Comparison of ENCODE assay signal across 14 cellular contexts in the genomic region with DNA sequence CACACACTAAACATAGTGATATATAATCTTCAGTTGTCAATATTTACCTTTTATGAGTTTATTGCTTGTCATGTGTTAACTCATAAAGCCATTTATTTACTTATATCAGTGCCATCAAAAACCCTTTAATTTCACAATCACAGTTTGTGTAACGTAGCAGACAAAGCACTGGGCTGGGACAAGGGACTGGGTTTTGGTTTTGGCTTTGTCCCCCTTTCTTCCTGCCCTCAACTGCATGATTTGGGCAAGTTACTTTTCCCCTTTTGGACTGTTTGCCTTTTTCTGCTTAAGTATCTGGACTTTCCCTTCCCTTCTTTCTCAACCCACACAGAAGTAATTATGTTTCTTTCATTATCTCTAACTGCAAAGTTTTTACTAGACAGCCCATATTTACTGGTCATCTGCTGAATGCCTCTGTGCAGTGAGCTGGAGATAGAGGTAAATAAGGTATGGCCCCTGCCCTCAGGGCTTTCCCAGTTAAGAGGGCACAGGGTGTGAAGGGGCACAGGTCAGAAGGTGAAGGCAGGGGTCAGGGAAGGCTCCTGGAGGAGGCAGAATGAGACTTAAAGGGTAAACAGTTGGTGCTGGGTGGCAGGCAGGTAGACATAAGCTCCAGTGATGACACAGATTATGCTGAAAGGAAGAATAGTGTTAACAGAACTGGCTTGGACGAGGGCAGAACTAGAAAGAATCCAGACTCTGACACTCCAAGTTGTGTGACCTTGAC. TPM values are rescaled to one million over a fixed set of nuclear protein-coding genes. Genes with fewer than 3 reads are reported as not detected.
DNase-seq lines count a peak whose midpoint lies in the region; ATAC-seq and TF ChIP-seq lines count a peak whose summit lies in the region.
"Had no signal": no experiment of that assay in that cellular context is flagged by ENCODE, and none has a peak within 500 bp of the region (broad histone marks: within the 10 kb centered on the region; RNA-seq: fewer than 3 reads in every experiment).

No MANE protein-coding gene starts in this region.

- in situ Hi-C loops in HAP-1 (cut with MboI; ENCODE audit: low sequenced_read_pairs), result no loop called here

- H3K36me3 Mint-ChIP-seq in nephron progenitor cell (ENCODE audit: low read depth), result no peaks in the 10 kb centered on the region

- 51% methylated on average over 2 of the region's 2 CpGs for WGBS in hepatocyte (ENCODE audit: low lambda C conversion rate, missing lambda C conversion rate)

- no peaks in the 10 kb centered on the region for H3K9me2 ChIP-seq in hepatocyte (replicated peaks; ENCODE audit: insufficient read depth)

- H3K4me1 ChIP-seq in hepatocyte (ENCODE audit: insufficient read depth) (peaks cover 11% of the 10 kb centered on the region), HAP-1 (no peaks in the 10 kb centered on the region)

- H3K27me3 Mint-ChIP-seq in nephron progenitor cell (ENCODE audit: low read depth, poor library complexity), result peaks cover 7% of the 10 kb centered on the region

- peak overlapping the region; percentile 17 for H3K4me2 ChIP-seq in hepatocyte

- ATAC-seq in GM18498 (IDR thresholded peaks at IDR 0.05; ENCODE audit: unreplicated experiment), result peak; percentile 46
- ATAC-seq in GM21360 (IDR thresholded peaks at IDR 0.05; ENCODE audit: unreplicated experiment), result peak; percentile 46
- peak; percentile 46 for ATAC-seq in HG03378 (IDR thresholded peaks at IDR 0.05; ENCODE audit: unreplicated experiment)

- peak; percentile 17 for DNase-seq in hepatocyte (ENCODE audit: low spot score)
- DNase-seq in cortex of kidney (lab: John Stamatoyannopoulos, UW), result no peak
- DNase-seq in nephron progenitor cell, result no peak
- no peak for DNase-seq in CD1c-positive myeloid dendritic cell (ENCODE audit: extremely low spot score)
- DNase-seq in HAP-1 (ENCODE audit: low spot score in 2 of 2), result no peak
- DNase-seq: activated effector memory CD4-positive, alpha-beta T cell treated with anti-CD3 and anti-CD28 coated beads, Interleukin-2, amount 50 U/mL, for 16 hours; dermis blood vessel endothelial cell; DMS 273 treated with DMSO at 0.1 percent for 48 hours; NCI-H2171; stimulated activated CD4-positive, alpha-beta T cell treated with anti-CD3 and anti-CD28 coated beads, Interleukin-12 subunit alpha, Interleukin-12 subunit beta, amount 100 ng/mL, for 4 hours had no signal

- H3K9me3 Mint-ChIP-seq in nephron progenitor cell, result no peaks in the 10 kb centered on the region
- H3K9me3 Mint-ChIP-seq: T-helper 2 cell treated with Interferon-gamma antibody and Interleukin-4, amounts not matched to agents 5 μg/mL and 100 μg/mL, for 36 hours had no signal

- H3K4me3 Mint-ChIP-seq in nephron progenitor cell, result no peak overlapping the region
- H3K4me3 Mint-ChIP-seq: T-helper 2 cell treated with Interferon-gamma antibody and Interleukin-4, amounts not matched to agents 5 μg/mL and 100 μg/mL, for 36 hours had no signal

- H4K20me1 ChIP-seq in hepatocyte (ENCODE audit: insufficient read depth, poor library complexity, severe bottlenecking), result no peaks in the 10 kb centered on the region

- H3K27ac Mint-ChIP-seq in nephron progenitor cell, result no peak overlapping the region
- H3K27ac Mint-ChIP-seq: T-helper 2 cell treated with Interferon-gamma antibody and Interleukin-4, amounts not matched to agents 5 μg/mL and 100 μg/mL, for 36 hours had no signal

- peak overlapping the region; percentile 39 for H3K27ac ChIP-seq in hepatocyte

- no peak overlapping the region for H2AFZ ChIP-seq in hepatocyte

- TF ChIP-seq CTCF in hepatocyte (IDR thresholded peaks at IDR 0.05; ENCODE audit: poor library complexity), result no peak
- TF ChIP-seq CTCF in nephron progenitor cell (IDR thresholded peaks at IDR 0.05), result no peak

- H3K27me3 ChIP-seq in hepatocyte, result no peaks in the 10 kb centered on the region
- H3K27me3 ChIP-seq in HAP-1 (ENCODE audit: low read depth), result no peaks in the 10 kb centered on the region; the same call in 1 of the 2 replicates

- H3K4me1 Mint-ChIP-seq in nephron progenitor cell, result peaks cover 6% of the 10 kb centered on the region

- H3K4me3 ChIP-seq in hepatocyte, result no peak overlapping the region
- H3K4me3 ChIP-seq in HAP-1, result no peak overlapping the region

- no peaks in the 10 kb centered on the region for H3K36me3 ChIP-seq in hepatocyte (replicated peaks; ENCODE audit: insufficient read depth, low read depth)
- H3K36me3 ChIP-seq in HAP-1 (replicated peaks), result no peaks in the 10 kb centered on the region

- no peaks in the 10 kb centered on the region for H3K9me3 ChIP-seq in hepatocyte (ENCODE audit: low read depth)
- no peaks in the 10 kb centered on the region for H3K9me3 ChIP-seq in HAP-1

- H3K79me2 ChIP-seq in hepatocyte, result no peaks in the 10 kb centered on the region

RNA-seq across cellular contexts. Expression of a gene that starts 14.8 kb away (rescaled TPM):
- total RNA-seq in hepatocyte, result 53.2 and 60.5 TPM in 2 replicates
- 41.0 and 55.4 TPM in 2 replicates for polyA plus RNA-seq in hepatocyte
